ENCODE assay signal across 34 cellular contexts in genomic region chr12:118480235-118480634, GRCh38.
"Had no signal": no experiment of that assay in that cellular context is flagged by ENCODE, and none has a peak within 500 bp of the region (broad histone marks: within the 10 kb centered on the region; RNA-seq: fewer than 3 reads in every experiment).

No MANE protein-coding gene starts in this region.

- DNase-seq: activated CD4-positive, alpha-beta memory T cell treated with anti-CD3 and anti-CD28 coated beads, Interleukin-2, amount 10 ng/mL, durations not matched to agents 7 days and 5 days; activated CD4-positive, alpha-beta T cell treated with anti-CD3 and anti-CD28 coated beads for 1 hour; activated CD4-positive, alpha-beta T cell treated with anti-CD3 and anti-CD28 coated beads for 48 hours; activated CD4-positive, CD25-positive, alpha-beta regulatory T cell; activated CD8-positive, alpha-beta memory T cell treated with anti-CD3 and anti-CD28 coated beads for 24 hours; activated CD8-positive, alpha-beta memory T cell treated with anti-CD3 and anti-CD28 coated beads, Interleukin-2, amount 10 ng/mL, durations not matched to agents 7 days and 5 days; activated CD8-positive, alpha-beta memory T cell treated with anti-CD3 and anti-CD28 coated beads, Interleukin-2, amount 50 U/mL, for 48 hours; activated effector memory CD4-positive, alpha-beta T cell treated with Interleukin-2 at 50 U/mL for 16 hours; activated naive CD4-positive, alpha-beta T cell; activated naive CD4-positive, alpha-beta T cell treated with anti-CD3 and anti-CD28 coated beads, Interleukin-2, amount 50 U/mL, for 16 hours; activated naive CD8-positive, alpha-beta T cell treated with anti-CD3 and anti-CD28 coated beads for 36 hours; activated T-cell treated with anti-CD3 and anti-CD28 coated beads, Interleukin-2, amount 50 U/mL, for 48 hours; amniotic stem cell; aorta; cerebellar nuclear complex; Karpas-422; KBM-7; MG63; NCI-H1048; NCI-H1105 treated with DMSO at 0.1 percent for 48 hours; NCI-H1436; NCI-H1694; NCI-H1930; NCI-H2081 treated with DMSO at 0.1 percent for 48 hours; NCI-H226; NCI-H446 treated with DMSO at 0.1 percent for 48 hours; NCI-H524; SIG-M5; T-cell; T-helper 2 cell; T1000; WERI-Rb-1 had no signal

- ATAC-seq: activated CD8-positive, alpha-beta memory T cell treated with anti-CD3 and anti-CD28 coated beads, Interleukin-2, amount 10 ng/mL, durations not matched to agents 7 days and 5 days; Panc1; SK-N-SH treated with all-trans-retinoic acid at 6 μM for 48 hours; T-cell had no signal
